In genomic region chr4:182806259-182807252, GRCh38 we compare ENCODE assay signal across 8 cellular contexts.
A peak's percentile ranks its signal among the peaks of the same experiment; 100 is the strongest.
DNase-seq lines count a peak whose midpoint lies in the region; ATAC-seq and TF ChIP-seq lines count a peak whose summit lies in the region.

No MANE protein-coding gene starts in this region.

- H3K9me3 Mint-ChIP-seq in activated CD4-positive, alpha-beta T cell treated with anti-CD3 and anti-CD28 coated beads, Interleukin-2, amount 10 ng/mL, durations not matched to agents 24 days and 14 days: peaks cover 5% of the 10 kb centered on the region

- no peaks in the 10 kb centered on the region for H3K36me3 Mint-ChIP-seq in activated CD4-positive, alpha-beta T cell treated with anti-CD3 and anti-CD28 coated beads, Interleukin-2, amount 10 ng/mL, durations not matched to agents 24 days and 14 days (ENCODE audit: low read depth)

- DNase-seq in GM13976 (ENCODE audit: low spot score) (peak; percentile 87), NCI-H2196 (lab: John Stamatoyannopoulos, UW; ENCODE audit: unreplicated experiment) (peak; percentile 69), dermis microvascular lymphatic vessel endothelial cell (ENCODE audit: low read depth in 2 of 2) (peak; percentile 51 to 77), right lobe of liver (peak; percentile 73 to 85 (median 82))
- peak; percentile 90 for DNase-seq in activated CD4-positive, alpha-beta T cell treated with anti-CD3 and anti-CD28 coated beads, Interleukin-2, amount 10 ng/mL, durations not matched to agents 24 days and 14 days
- DNase-seq in stimulated activated CD4-positive, alpha-beta T cell treated with anti-CD3 and anti-CD28 coated beads, Interleukin-4, amount 100 ng/mL, for 1 hour: peak; percentile 73

- no peaks in the 10 kb centered on the region for H3K9me3 ChIP-seq in right lobe of liver

- peak overlapping the region; percentile 45 to 57 (median 50) for H3K4me3 ChIP-seq in right lobe of liver

- WGBS in right lobe of liver (ENCODE audit: insufficient coverage, low coverage, low lambda C conversion rate, missing lambda C conversion rate): 5% methylated on average over 29 of the region's 68 CpGs

- H3K27ac ChIP-seq in 22Rv1 (no peak overlapping the region), right lobe of liver (no peak overlapping the region)

- peaks cover 18% of the 10 kb centered on the region for H3K27me3 Mint-ChIP-seq in activated CD4-positive, alpha-beta T cell treated with anti-CD3 and anti-CD28 coated beads, Interleukin-2, amount 10 ng/mL, durations not matched to agents 24 days and 14 days

- H3K27ac Mint-ChIP-seq in activated CD4-positive, alpha-beta T cell treated with anti-CD3 and anti-CD28 coated beads, Interleukin-2, amount 10 ng/mL, durations not matched to agents 24 days and 14 days: no peak overlapping the region

- in situ Hi-C loops in GM13976 (cut with MboI; ENCODE audit: low sequenced_read_pairs, unreplicated experiment): loop anchor here (10.0 to 25.0 kb wide), 2 partner anchors 322 to 456 kb away; no protein-coding TSS in a partner anchor

- no peak for TF ChIP-seq POLR2A in right lobe of liver (IDR thresholded peaks at IDR 0.05)

- TF ChIP-seq CTCF in 22Rv1 (IDR thresholded peaks at IDR 0.05): peak; percentile 93
- peak; percentile 91 for TF ChIP-seq CTCF in GM13976 (IDR thresholded peaks at IDR 0.05; ENCODE audit: borderline replicate concordance, control extremely low read depth, extremely low read depth, insufficient read depth, missing control alignments)
- peak; percentile 77 to 92 (median 85) for TF ChIP-seq CTCF in right lobe of liver (IDR thresholded peaks at IDR 0.05)

- H3K36me3 ChIP-seq in right lobe of liver: no peaks in the 10 kb centered on the region

- peaks cover 14% of the 10 kb centered on the region for H3K4me1 Mint-ChIP-seq in activated CD4-positive, alpha-beta T cell treated with anti-CD3 and anti-CD28 coated beads, Interleukin-2, amount 10 ng/mL, durations not matched to agents 24 days and 14 days

- peak overlapping the region; percentile 74 for H3K4me3 Mint-ChIP-seq in activated CD4-positive, alpha-beta T cell treated with anti-CD3 and anti-CD28 coated beads, Interleukin-2, amount 10 ng/mL, durations not matched to agents 24 days and 14 days

- intact Hi-C loops in activated CD4-positive, alpha-beta T cell treated with anti-CD3 and anti-CD28 coated beads, Interleukin-2, amount 10 ng/mL, durations not matched to agents 24 days and 14 days (cut with micrococcal nuclease): loop anchor here (5.0 kb wide), 1 partner anchor 1664 kb away; no protein-coding TSS in a partner anchor
- intact Hi-C loops in right lobe of liver (cut with DNase I): no loop called here

- H3K27me3 ChIP-seq in right lobe of liver: no peaks in the 10 kb centered on the region

- peak; percentile 69 for ATAC-seq in HG02870 (IDR thresholded peaks at IDR 0.05; ENCODE audit: unreplicated experiment)
- peak; percentile 88 to 97 (median 93) for ATAC-seq in right lobe of liver

- H3K4me1 ChIP-seq in right lobe of liver: peaks cover 0 to 4% (median 0%) of the 10 kb centered on the region in 4 donors
